In genomic region chr1:173355281-173356031, GRCh38 we compare ENCODE assay signal across 13 cellular contexts.
A peak's percentile ranks its signal among the peaks of the same experiment; 100 is the strongest.
DNase-seq lines count a peak whose midpoint lies in the region; ATAC-seq and TF ChIP-seq lines count a peak whose summit lies in the region.
"Had no signal": no experiment of that assay in that cellular context is flagged by ENCODE, and none has a peak within 500 bp of the region (broad histone marks: within the 10 kb centered on the region; RNA-seq: fewer than 3 reads in every experiment).

No MANE protein-coding gene starts in this region.

- peak; percentile 5 for DNase-seq in esophagus muscularis mucosa (ENCODE audit: extremely low spot score)
- DNase-seq in uterus = no peak
- DNase-seq in stimulated activated CD4-positive, alpha-beta T cell treated with anti-CD3 and anti-CD28 coated beads, Interleukin-4, amount 100 ng/mL, for 4 hours = no peak
- no peak for DNase-seq in pons (ENCODE audit: low spot score)
- DNase-seq: activated T-cell treated with anti-CD3 and anti-CD28 coated beads, Interleukin-2, amount 50 U/mL, for 1 hour; DMS79 treated with DMSO at 0.1 percent for 48 hours; NCI-H1436; occipital lobe; SJCRH30 had no signal

- peak; percentile 38 for ATAC-seq in GM18499 (IDR thresholded peaks at IDR 0.05; ENCODE audit: insufficient read depth, unreplicated experiment)
- peak; percentile 69 for ATAC-seq in GM21515 (IDR thresholded peaks at IDR 0.05; ENCODE audit: unreplicated experiment)
- ATAC-seq in HG03460 (IDR thresholded peaks at IDR 0.05; ENCODE audit: unreplicated experiment) = peak; percentile 57
- ATAC-seq in HG02571 (IDR thresholded peaks at IDR 0.05; ENCODE audit: unreplicated experiment) = no peak

- TF ChIP-seq POLR2A in esophagus muscularis mucosa (IDR thresholded peaks at IDR 0.05; ENCODE audit: low read depth) = no peak
- no peak for TF ChIP-seq POLR2A in uterus (IDR thresholded peaks at IDR 0.05)

- H3K27ac ChIP-seq in esophagus muscularis mucosa (replicated peaks in 1 of 4) = no peak overlapping the region
- no peak overlapping the region for H3K27ac ChIP-seq in uterus
- H3K27ac ChIP-seq: SJCRH30 had no signal

- H3K4me3 ChIP-seq in esophagus muscularis mucosa (no peak overlapping the region), uterus (no peak overlapping the region)
- H3K4me3 ChIP-seq: SJCRH30 had no signal

- no peaks in the 10 kb centered on the region for H3K27me3 ChIP-seq in esophagus muscularis mucosa
- H3K27me3 ChIP-seq in uterus = no peaks in the 10 kb centered on the region
- H3K27me3 ChIP-seq: SJCRH30 had no signal

- intact Hi-C loops in esophagus muscularis mucosa (cut with DNase I) (no loop called here), uterus (cut with DNase I; ENCODE audit: low total_unique reads) (no loop called here)

- H3K4me1 ChIP-seq in esophagus muscularis mucosa (no peaks in the 10 kb centered on the region), uterus (no peaks in the 10 kb centered on the region)
- H3K4me1 ChIP-seq: SJCRH30 had no signal

- no peak for TF ChIP-seq EP300 in esophagus muscularis mucosa (IDR thresholded peaks at IDR 0.05)

- 81% methylated on average over 5 of the region's 5 CpGs for WGBS in esophagus muscularis mucosa

- H3K9me3 ChIP-seq in esophagus muscularis mucosa (no peaks in the 10 kb centered on the region), uterus (no peaks in the 10 kb centered on the region)
- H3K9me3 ChIP-seq: SJCRH30 had no signal

- H3K36me3 ChIP-seq in esophagus muscularis mucosa (no peaks in the 10 kb centered on the region), uterus (no peaks in the 10 kb centered on the region)
- H3K36me3 ChIP-seq: SJCRH30 had no signal

- TF ChIP-seq CTCF in esophagus muscularis mucosa (IDR thresholded peaks at IDR 0.05) (no peak), uterus (IDR thresholded peaks at IDR 0.05) (no peak)
